ENCODE assay signal across 14 cellular contexts in the genomic region with DNA sequence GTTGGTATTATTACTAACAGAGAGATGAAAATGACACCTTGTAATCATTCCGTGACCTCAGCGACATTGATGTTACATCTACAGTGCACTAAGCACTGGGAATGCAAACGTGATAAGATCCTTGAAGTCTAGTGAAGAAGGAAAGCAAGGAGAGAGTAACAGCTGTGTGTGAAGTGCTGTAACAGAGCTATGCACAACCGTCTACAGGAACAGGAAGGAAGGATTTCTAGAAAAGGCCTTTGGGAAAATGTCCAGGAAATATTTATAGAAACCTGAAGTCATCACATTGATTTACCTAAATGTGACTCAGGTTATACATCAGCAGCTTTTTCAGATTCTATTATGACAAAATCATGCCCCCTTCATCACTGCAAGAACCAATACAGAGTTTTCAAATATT.
A peak's percentile ranks its signal among the peaks of the same experiment; 100 is the strongest.
DNase-seq lines count a peak whose midpoint lies in the region; ATAC-seq and TF ChIP-seq lines count a peak whose summit lies in the region.
"Had no signal": no experiment of that assay in that cellular context is flagged by ENCODE, and none has a peak within 500 bp of the region (broad histone marks: within the 10 kb centered on the region; RNA-seq: fewer than 3 reads in every experiment).

No MANE protein-coding gene starts in this region.

- H3K27me3 ChIP-seq in IMR-90 (ENCODE audit: control insufficient read depth, insufficient read depth, low read length) (no peaks in the 10 kb centered on the region), body of pancreas (no peaks in the 10 kb centered on the region), neural cell (ENCODE audit: insufficient read depth, low read depth, low read length) (no peaks in the 10 kb centered on the region)

- H3K9me3 ChIP-seq in IMR-90 (ENCODE audit: control insufficient read depth, insufficient read depth, low read length) (no peaks in the 10 kb centered on the region), body of pancreas (no peaks in the 10 kb centered on the region), neural cell (ENCODE audit: low read length) (no peaks in the 10 kb centered on the region)

- no peaks in the 10 kb centered on the region for H3K36me3 ChIP-seq in IMR-90 (ENCODE audit: control insufficient read depth, insufficient read depth, low read length)
- no peaks in the 10 kb centered on the region for H3K36me3 ChIP-seq in body of pancreas (replicated peaks in 1 of 2; ENCODE audit: insufficient read depth in 1 of 2, low read depth in 2 of 2)
- no peaks in the 10 kb centered on the region for H3K36me3 ChIP-seq in neural cell (ENCODE audit: insufficient read depth, low read length)

- H3K79me1 ChIP-seq in IMR-90 (ENCODE audit: low read depth in 1 of 2, low read length in 2 of 2) = no peaks in the 10 kb centered on the region

- H3K27ac ChIP-seq in IMR-90 (ENCODE audit: insufficient read depth, low read length) = no peak overlapping the region
- H3K27ac ChIP-seq in body of pancreas = no peak overlapping the region
- H3K27ac ChIP-seq in neural cell (ENCODE audit: low read length) = no peak overlapping the region

- ATAC-seq in IMR-90 (ENCODE audit: low read depth) (peak; percentile 71), body of pancreas (peak; percentile 66), HG02763 (IDR thresholded peaks at IDR 0.05; ENCODE audit: unreplicated experiment) (no peak), HG03565 (IDR thresholded peaks at IDR 0.05; ENCODE audit: unreplicated experiment) (no peak)
- ATAC-seq: SK-N-SH treated with all-trans-retinoic acid at 6 μM for 48 hours had no signal

- H2BK5ac ChIP-seq in IMR-90 (ENCODE audit: low read depth, low read length, poor library complexity, severe bottlenecking) = peak overlapping the region; percentile 82

- no TSS peak for BruUV-seq in IMR-90 (replicated peaks; lab: Mats Ljungman, UMichigan)

- TF ChIP-seq RAD21 in IMR-90 (IDR thresholded peaks at IDR 0.05; ENCODE audit: low read length) (no peak), neural cell (conservative IDR thresholded peaks at IDR 0.05) (no peak)

- peak overlapping the region; percentile 48; the same call in 1 of the 2 replicates for H2BK120ac ChIP-seq in IMR-90 (ENCODE audit: low read depth, low read length)

- H3K4me1 ChIP-seq in IMR-90 (ENCODE audit: control insufficient read depth, insufficient read depth, low read length) (peaks cover 2% of the 10 kb centered on the region; the same call in 1 of the 2 replicates), body of pancreas (peaks cover 6% of the 10 kb centered on the region)

- H4K8ac ChIP-seq in IMR-90 (ENCODE audit: low read depth in 2 of 2, low read length in 2 of 2) = peak overlapping the region in 1 of 2 experiments; percentile 68; a peak in 1 of 4 replicates

- H3K18ac ChIP-seq in IMR-90 (ENCODE audit: low read depth, low read length) = peak overlapping the region; percentile 85; the same call in 1 of the 2 replicates

- no peak for TF ChIP-seq EP300 in neural cell (conservative IDR thresholded peaks at IDR 0.05; ENCODE audit: poor library complexity, severe bottlenecking)

- H4K20me1 ChIP-seq in IMR-90 (ENCODE audit: insufficient read depth, low read length) (no peaks in the 10 kb centered on the region), neural cell (ENCODE audit: insufficient read depth) (no peaks in the 10 kb centered on the region)

- no peak overlapping the region for H4K91ac ChIP-seq in IMR-90 (ENCODE audit: insufficient read depth, low read depth, low read length)

- DNase-seq in DMS53 (lab: John Stamatoyannopoulos, UW) (peak; percentile 33), IMR-90 (peak; percentile 90), body of pancreas (no peak)
- no peak for DNase-seq in activated CD8-positive, alpha-beta memory T cell treated with anti-CD3 and anti-CD28 coated beads for 24 hours
- DNase-seq: activated CD4-positive, alpha-beta T cell treated with anti-CD3 and anti-CD28 coated beads for 4 hours; endodermal cell; mesendoderm; NCI-H1105 treated with DMSO at 0.1 percent for 48 hours; NK-92 treated with Interleukin-12 subunit alpha and Interleukin-12 subunit beta, amount 100 ng/mL, for 24 hours; stimulated activated CD4-positive, alpha-beta T cell treated with anti-CD3 and anti-CD28 coated beads, Interleukin-4, amount 100 ng/mL, for 24 hours had no signal

- no peak overlapping the region for H2BK20ac ChIP-seq in IMR-90 (ENCODE audit: low read depth, low read length)

- no peaks in the 10 kb centered on the region for H3K9me2 ChIP-seq in neural cell (ENCODE audit: insufficient read depth, low read length)

- H3K9ac ChIP-seq in IMR-90 (ENCODE audit: low read depth, low read length) (no peak overlapping the region), neural cell (ENCODE audit: low read length) (no peak overlapping the region)

- TF ChIP-seq POLR2A in IMR-90 (IDR thresholded peaks at IDR 0.05; ENCODE audit: low read depth, low read length) (no peak), body of pancreas (IDR thresholded peaks at IDR 0.05) (no peak)

- H2AFZ ChIP-seq in IMR-90 (replicated peaks; ENCODE audit: low read length, poor library complexity) (no peak overlapping the region), neural cell (ENCODE audit: low read depth, low read length) (no peak overlapping the region)

- H2AK5ac ChIP-seq in IMR-90 (ENCODE audit: low read depth, low read length) = no peak overlapping the region

- 0 out of 3 replicates have a peak overlapping the region, but pooled peaks have one; percentile 11 for H2BK15ac ChIP-seq in IMR-90 (ENCODE audit: low read depth, low read length)

- in situ Hi-C loops in IMR-90 (cut with MboI; ENCODE audit: low sequenced_read_pairs) = no loop called here

- 0% methylated on average over 1 of the region's 4 CpGs; no CpG with 5 or more reads in 1 of the 2 experiments for WGBS in IMR-90 (ENCODE audit: extremely low coverage in 2 of 2, insufficient read length in 1 of 2), 2 experiments
- WGBS in body of pancreas, 2 donors = 35 to 39% methylated on average over 4 of the region's 4 CpGs

- H3K79me2 ChIP-seq in neural cell (replicated peaks; ENCODE audit: insufficient read depth, low read length) = no peaks in the 10 kb centered on the region

- no peak overlapping the region for H3K56ac ChIP-seq in IMR-90 (ENCODE audit: extremely low read depth, insufficient read depth, low read length)

- H3K14ac ChIP-seq in IMR-90 (replicated peaks; ENCODE audit: low read depth, low read length) = peak overlapping the region; percentile 82; the same call in 1 of the 2 replicates

- dilution Hi-C loops in IMR-90 (cut with HindIII; ENCODE audit: low sequenced_read_pairs, unreplicated experiment) = no loop called here

- H3K4me2 ChIP-seq in IMR-90 (ENCODE audit: low read depth, low read length) (peak overlapping the region; percentile 50; the same call in 1 of the 2 replicates), neural cell (ENCODE audit: low read length) (no peak overlapping the region)

- no peak overlapping the region for H2AK9ac ChIP-seq in IMR-90 (replicated peaks; ENCODE audit: low read depth, low read length, poor library complexity)

- H3K4me3 ChIP-seq in IMR-90 (ENCODE audit: insufficient read depth, low read depth, low read length) (no peak overlapping the region), body of pancreas (no peak overlapping the region), neural cell (ENCODE audit: low read length) (no peak overlapping the region)

- H3K23ac ChIP-seq in IMR-90 (ENCODE audit: low read depth, low read length) = peak overlapping the region; percentile 57

- CTCF ChIA-PET in IMR-90 (lab: Yijun Ruan, JAX) = interaction anchor here (0.6 kb wide), 2 partner anchors 30 to 1621 kb away, joined by 3 to 4 read pairs; no protein-coding TSS in a partner anchor

- H3K4ac ChIP-seq in IMR-90 (ENCODE audit: low read depth, low read length) = no peak overlapping the region; the same call in 1 of the 2 replicates

- H3K9me1 ChIP-seq in IMR-90 (ENCODE audit: insufficient read depth, low read length) = no peaks in the 10 kb centered on the region

- TF ChIP-seq CTCF in IMR-90 (conservative IDR thresholded peaks at IDR 0.05; ENCODE audit: low read depth, low read length) (no peak), body of pancreas (IDR thresholded peaks at IDR 0.05) (no peak), neural cell (IDR thresholded peaks at IDR 0.05; ENCODE audit: poor library complexity, severe bottlenecking) (no peak)

- no peak overlapping the region; the same call in 1 of the 2 replicates for H4K5ac ChIP-seq in IMR-90 (ENCODE audit: low read depth, low read length)

- POLR2A ChIA-PET in IMR-90 (lab: Charles Lee; ENCODE audit: unreplicated experiment) = no interaction called here

- intact Hi-C loops in IMR-90 (cut with micrococcal nuclease) = no loop called here
- intact Hi-C loops in body of pancreas (cut with DNase I) = no loop called here

- H3F3A ChIP-seq in neural cell (ENCODE audit: insufficient read depth, low read length, poor library complexity, severe bottlenecking) = no peaks in the 10 kb centered on the region

TF ChIP-seq in IMR-90, 13 proteins besides CTCF, POLR2A, EP300 and RAD21 (continues in another document):
- TF ChIP-seq MXI1 (IDR thresholded peaks at IDR 0.05; ENCODE audit: borderline replicate concordance, low read depth, low read length) = no peak
- TF ChIP-seq NFE2L2 (IDR thresholded peaks at IDR 0.05; ENCODE audit: low read depth, low read length) = no peak
- TF ChIP-seq, protein P1, sequence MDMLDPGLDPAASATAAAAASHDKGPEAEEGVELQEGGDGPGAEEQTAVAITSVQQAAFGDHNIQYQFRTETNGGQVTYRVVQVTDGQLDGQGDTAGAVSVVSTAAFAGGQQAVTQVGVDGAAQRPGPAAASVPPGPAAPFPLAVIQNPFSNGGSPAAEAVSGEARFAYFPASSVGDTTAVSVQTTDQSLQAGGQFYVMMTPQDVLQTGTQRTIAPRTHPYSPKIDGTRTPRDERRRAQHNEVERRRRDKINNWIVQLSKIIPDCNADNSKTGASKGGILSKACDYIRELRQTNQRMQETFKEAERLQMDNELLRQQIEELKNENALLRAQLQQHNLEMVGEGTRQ (IDR thresholded peaks at IDR 0.05; ENCODE audit: low read depth, low read length) = no peak
- no peak for TF ChIP-seq MAZ (IDR thresholded peaks at IDR 0.05; ENCODE audit: borderline replicate concordance, low read depth, low read length)

TF ChIP-seq in neural cell, 6 proteins besides CTCF, POLR2A, EP300 and RAD21:
- TF ChIP-seq MXI1 (conservative IDR thresholded peaks at IDR 0.05; ENCODE audit: poor library complexity, severe bottlenecking) (no peak), POLR2AphosphoS5 (IDR thresholded peaks at IDR 0.05) (peak; percentile 32), SMC3 (conservative IDR thresholded peaks at IDR 0.05; ENCODE audit: poor library complexity) (no peak)

Comparison
In these comparisons a context has a peak if more than half of its experiments do, and no peak if none do; other contexts are left out.
1. DNase-seq: peak in DMS53 (single experiment) and IMR-90 (single experiment); none in body of pancreas (0 of 4) and activated CD8-positive, alpha-beta memory T cell treated with anti-CD3 and anti-CD28 coated beads for 24 hours (single experiment).
2. ATAC-seq: peak in IMR-90 (single experiment) and body of pancreas (single experiment); none in HG02763 (single experiment) and HG03565 (single experiment).